Comparison of ENCODE assay signal across 8 cellular contexts in genomic region chr20:34190679-34191090, GRCh38. TPM values are rescaled to one million over a fixed set of nuclear protein-coding genes. Genes with fewer than 3 reads are reported as not detected.
DNase-seq lines count a peak whose midpoint lies in the region; ATAC-seq, FAIRE-seq and TF ChIP-seq lines count a peak whose summit lies in the region.

No MANE protein-coding gene starts in this region.

- no peaks in the 10 kb centered on the region for H3K36me3 Mint-ChIP-seq in activated T-helper 1 cell treated with anti-CD3 and anti-CD28 coated beads, Interleukin-12 subunit alpha, Interleukin-12 subunit beta, Interleukin-2, Interleukin-4 antibody, amounts not matched to agents 30 ng/mL and 10 ng/mL and 1 ng/mL, durations not matched to agents 14 hours and 24 hours and 36 hours (ENCODE audit: low read depth)

- intact Hi-C loops in activated T-helper 1 cell treated with anti-CD3 and anti-CD28 coated beads, Interleukin-12 subunit alpha, Interleukin-12 subunit beta, Interleukin-2, Interleukin-4 antibody, amounts not matched to agents 30 ng/mL and 10 ng/mL and 1 ng/mL, durations not matched to agents 14 hours and 24 hours and 36 hours (cut with micrococcal nuclease): no loop called here
- intact Hi-C loops in pancreas (cut with DNase I): no loop called here

- DNase-seq in DMS 273 treated with DMSO at 0.1 percent for 48 hours (lab: John Stamatoyannopoulos, UW) (peak; percentile 36), HTR-8/SVneo (ENCODE audit: insufficient read length, low spot score) (peak; percentile 95), NCI-H82 treated with DMSO at 0.1 percent for 48 hours (lab: John Stamatoyannopoulos, UW; ENCODE audit: unreplicated experiment) (peak; percentile 77), glomerular endothelial cell (ENCODE audit: extremely low read depth, low read depth, low spot score) (peak; percentile 34), pancreas (peak; percentile 41 to 76 (median 59))
- DNase-seq in activated T-helper 1 cell treated with anti-CD3 and anti-CD28 coated beads, Interleukin-12 subunit alpha, Interleukin-12 subunit beta, Interleukin-2, Interleukin-4 antibody, amounts not matched to agents 30 ng/mL and 10 ng/mL and 1 ng/mL, durations not matched to agents 14 hours and 24 hours and 36 hours (ENCODE audit: low spot score): peak; percentile 3

- no peaks in the 10 kb centered on the region for H3K36me3 ChIP-seq in pancreas

- no peak overlapping the region for H3K27ac ChIP-seq in pancreas

- H3K27ac Mint-ChIP-seq in activated T-helper 1 cell treated with anti-CD3 and anti-CD28 coated beads, Interleukin-12 subunit alpha, Interleukin-12 subunit beta, Interleukin-2, Interleukin-4 antibody, amounts not matched to agents 30 ng/mL and 10 ng/mL and 1 ng/mL, durations not matched to agents 14 hours and 24 hours and 36 hours: no peak overlapping the region

- TF ChIP-seq CTCF in pancreas (IDR thresholded peaks at IDR 0.05): peak in 3 of 4 donors; percentile 29 to 40 (median 34)

- no peaks in the 10 kb centered on the region for H3K4me1 ChIP-seq in pancreas

- no peak overlapping the region for H3K4me3 ChIP-seq in pancreas

- FAIRE-seq in HTR-8/SVneo (lab: Jason Lieb, UNC) (peak; percentile 83), pancreas (lab: Jason Lieb, UNC) (no peak)

- H3K4me1 Mint-ChIP-seq in activated T-helper 1 cell treated with anti-CD3 and anti-CD28 coated beads, Interleukin-12 subunit alpha, Interleukin-12 subunit beta, Interleukin-2, Interleukin-4 antibody, amounts not matched to agents 30 ng/mL and 10 ng/mL and 1 ng/mL, durations not matched to agents 14 hours and 24 hours and 36 hours (ENCODE audit: low read depth): no peaks in the 10 kb centered on the region

- H3K9me3 Mint-ChIP-seq in activated T-helper 1 cell treated with anti-CD3 and anti-CD28 coated beads, Interleukin-12 subunit alpha, Interleukin-12 subunit beta, Interleukin-2, Interleukin-4 antibody, amounts not matched to agents 30 ng/mL and 10 ng/mL and 1 ng/mL, durations not matched to agents 14 hours and 24 hours and 36 hours: no peaks in the 10 kb centered on the region

- 7 to 9% methylated on average over 3 of the region's 3 CpGs for whole genome bisulfite sequencing in pancreas, 2 donors

- H3K4me3 Mint-ChIP-seq in activated T-helper 1 cell treated with anti-CD3 and anti-CD28 coated beads, Interleukin-12 subunit alpha, Interleukin-12 subunit beta, Interleukin-2, Interleukin-4 antibody, amounts not matched to agents 30 ng/mL and 10 ng/mL and 1 ng/mL, durations not matched to agents 14 hours and 24 hours and 36 hours: no peak overlapping the region

- H3K9me3 ChIP-seq in pancreas: no peaks in the 10 kb centered on the region

- no peaks in the 10 kb centered on the region for H3K27me3 ChIP-seq in pancreas

- H3K27me3 Mint-ChIP-seq in activated T-helper 1 cell treated with anti-CD3 and anti-CD28 coated beads, Interleukin-12 subunit alpha, Interleukin-12 subunit beta, Interleukin-2, Interleukin-4 antibody, amounts not matched to agents 30 ng/mL and 10 ng/mL and 1 ng/mL, durations not matched to agents 14 hours and 24 hours and 36 hours (ENCODE audit: insufficient read depth): peaks cover 18% of the 10 kb centered on the region

- ATAC-seq in pancreas (peak; percentile 85 to 99 (median 97)), GM18870 (IDR thresholded peaks at IDR 0.05; ENCODE audit: unreplicated experiment) (no peak), GM19324 (IDR thresholded peaks at IDR 0.05; ENCODE audit: low FRiP score, unreplicated experiment) (no peak)

RNA-seq across cellular contexts. Expression of gene ASIP, which starts 50.5 kb away (rescaled TPM):
- total RNA-seq in activated T-helper 1 cell treated with anti-CD3 and anti-CD28 coated beads, Interleukin-12 subunit alpha, Interleukin-12 subunit beta, Interleukin-2, Interleukin-4 antibody, amounts not matched to agents 30 ng/mL and 10 ng/mL and 1 ng/mL, durations not matched to agents 14 hours and 24 hours and 36 hours: not detected in 2 replicates
- total RNA-seq in glomerular endothelial cell (not detected in 2 replicates), pancreas (not detected)
- not detected for polyA plus RNA-seq in pancreas

Comparison
In these comparisons a context has a peak if more than half of its experiments do, and no peak if none do; other contexts are left out.
1. DNase-seq: peak in every context shown above with its lines; median percentile 95 in HTR-8/SVneo; 77 in NCI-H82 treated with DMSO at 0.1 percent for 48 hours; 59 in pancreas; 36 in DMS 273 treated with DMSO at 0.1 percent for 48 hours; 34 in glomerular endothelial cell; 3 in activated T-helper 1 cell treated with anti-CD3 and anti-CD28 coated beads, Interleukin-12 subunit alpha, Interleukin-12 subunit beta, Interleukin-2, Interleukin-4 antibody, amounts not matched to agents 30 ng/mL and 10 ng/mL and 1 ng/mL, durations not matched to agents 14 hours and 24 hours and 36 hours.
2. ATAC-seq: peak in pancreas (4 of 4); none in GM18870 (single experiment) and GM19324 (single experiment).